8 cellular contexts compared by ENCODE assay signal in genomic region chr2:64918220-64918886, GRCh38.
DNase-seq lines count a peak whose midpoint lies in the region; ATAC-seq and TF ChIP-seq lines count a peak whose summit lies in the region.

No MANE protein-coding gene starts in this region.

- no peak for DNase-seq in AG09309 (ENCODE audit: low read depth)
- DNase-seq in Jurkat, Clone E6-1 (ENCODE audit: low read depth, low spot score): no peak
- no peak for DNase-seq in caudate nucleus (lab: John Stamatoyannopoulos, UW)
- no peak for DNase-seq in GM13977 (ENCODE audit: low spot score)
- DNase-seq in D341Med (ENCODE audit: low spot score): no peak

- no peak for ATAC-seq in GM18873 (IDR thresholded peaks at IDR 0.05; ENCODE audit: low FRiP score, unreplicated experiment)
- no peak for ATAC-seq in HG02588 (IDR thresholded peaks at IDR 0.05; ENCODE audit: unreplicated experiment)

- no peaks in the 10 kb centered on the region for H3K27me3 ChIP-seq in muscle layer of duodenum (ENCODE audit: low read depth, low read length)

- peak overlapping the region; percentile 33 for H3K27ac ChIP-seq in caudate nucleus (ENCODE audit: low read depth, low read length)
- no peak overlapping the region for H3K27ac ChIP-seq in muscle layer of duodenum (ENCODE audit: low read length)

- no peaks in the 10 kb centered on the region for H3K36me3 ChIP-seq in muscle layer of duodenum (ENCODE audit: control insufficient read depth in 1 of 2, insufficient read depth in 2 of 2, low read length in 2 of 2)

- H3K4me1 ChIP-seq in muscle layer of duodenum (ENCODE audit: control insufficient read depth in 1 of 2, insufficient read depth in 2 of 2, low read length in 2 of 2): no peaks in the 10 kb centered on the region

- in situ Hi-C loops in GM13977 (cut with MboI; ENCODE audit: low pct_unique_long_range_greater_than_20kb, low sequenced_read_pairs, unreplicated experiment): loop anchor here (25.0 kb wide), 1 partner anchor 119 kb away; no protein-coding TSS in a partner anchor

- H3K4me3 ChIP-seq in AG09309 (ENCODE audit: control insufficient read depth, low read depth, low read length) (peak overlapping the region; percentile 34), muscle layer of duodenum (ENCODE audit: low read depth in 1 of 2, low read length in 2 of 2) (peak overlapping the region; percentile 56 to 77)
- H3K4me3 ChIP-seq in Jurkat, Clone E6-1 (ENCODE audit: low read length): peak overlapping the region; percentile 73

- no peaks in the 10 kb centered on the region for H3K9me3 ChIP-seq in muscle layer of duodenum (ENCODE audit: control insufficient read depth in 1 of 2, low read length in 2 of 2)

- TF ChIP-seq CTCF in AG09309 (IDR thresholded peaks at IDR 0.05; ENCODE audit: control insufficient read depth, insufficient read depth, low read depth, low read length, missing control alignments): no peak
- TF ChIP-seq CTCF in GM13977 (IDR thresholded peaks at IDR 0.05; ENCODE audit: extremely low read depth, insufficient read depth, missing control alignments): no peak
